In genomic region chr16:20901068-20901440, GRCh38 we compare ENCODE assay signal across 8 cellular contexts. TPM values are rescaled to one million over a fixed set of nuclear protein-coding genes. Genes with fewer than 3 reads are reported as not detected.
DNase-seq lines count a peak whose midpoint lies in the region; ATAC-seq and TF ChIP-seq lines count a peak whose summit lies in the region.

No MANE protein-coding gene starts in this region.

- peaks cover 22 to 34% of the 10 kb centered on the region in 2 donors for H3K36me3 Mint-ChIP-seq in activated naive CD4-positive, alpha-beta T cell treated with anti-CD3 and anti-CD28 coated beads, Interleukin-2, amount 50 U/mL, for 72 hours

- peaks cover 4 to 11% of the 10 kb centered on the region in 2 donors for H3K36me3 ChIP-seq in stomach smooth muscle (ENCODE audit: control insufficient read depth in 2 of 2, insufficient read depth in 2 of 2, low read length in 2 of 2)

- H3K27ac ChIP-seq in AG04450 (ENCODE audit: low read depth, low read length) (peak overlapping the region; percentile 99), stomach smooth muscle (ENCODE audit: low read length) (peak overlapping the region; percentile 99)

- DNase-seq in AG04450 (ENCODE audit: low read depth, low spot score) (no peak), activated gamma-delta T cell treated with Interleukin-2 at 50 U/mL for 16 hours (no peak)
- DNase-seq in activated naive CD4-positive, alpha-beta T cell treated with anti-CD3 and anti-CD28 coated beads, Interleukin-2, amount 50 U/mL, for 72 hours (ENCODE audit: low spot score in 2 of 2), result no peak

- peak overlapping the region; percentile 99 for H3K27ac Mint-ChIP-seq in activated naive CD4-positive, alpha-beta T cell treated with anti-CD3 and anti-CD28 coated beads, Interleukin-2, amount 50 U/mL, for 72 hours

- H3K4me3 ChIP-seq in AG04450 (ENCODE audit: low read depth, low read length), result peak overlapping the region; percentile 95
- H3K4me3 ChIP-seq in iPS-11a (ENCODE audit: low read depth, low read length), result peak overlapping the region; percentile 88
- peak overlapping the region; percentile 92 for H3K4me3 ChIP-seq in stomach smooth muscle (ENCODE audit: low read length in 2 of 2)

- no peak for TF ChIP-seq CTCF in AG04450 (IDR thresholded peaks at IDR 0.05; ENCODE audit: low read depth, low read length)

- H3K27me3 ChIP-seq in AG04450 (ENCODE audit: control insufficient read depth, insufficient read depth, low read length), result no peaks in the 10 kb centered on the region
- no peaks in the 10 kb centered on the region for H3K27me3 ChIP-seq in stomach smooth muscle (ENCODE audit: control insufficient read depth in 1 of 2, insufficient read depth in 2 of 2, low read length in 2 of 2)

- peak overlapping the region; percentile 97 to 98 for H3K9ac ChIP-seq in stomach smooth muscle (ENCODE audit: low read length in 2 of 2)

- H3K9me3 Mint-ChIP-seq in activated naive CD4-positive, alpha-beta T cell treated with anti-CD3 and anti-CD28 coated beads, Interleukin-2, amount 50 U/mL, for 72 hours, result no peaks in the 10 kb centered on the region

- H3K9me3 ChIP-seq in AG04450 (ENCODE audit: control insufficient read depth, insufficient read depth, low read length) (no peaks in the 10 kb centered on the region), stomach smooth muscle (ENCODE audit: control insufficient read depth in 2 of 2, low read length in 2 of 2) (no peaks in the 10 kb centered on the region)

- CTCF ChIA-PET in AG04450 (lab: Charles Lee), result interaction anchor here (1.3 to 3.8 kb wide), 2 partner anchors 51 to 400 kb away, joined by 6 to 26 read pairs; no protein-coding TSS in a partner anchor

- ATAC-seq in HG02571 (IDR thresholded peaks at IDR 0.05; ENCODE audit: unreplicated experiment), result peak; percentile 1
- peak in 1 of 2 donors; percentile 11 for ATAC-seq in activated naive CD4-positive, alpha-beta T cell treated with anti-CD3 and anti-CD28 coated beads, Interleukin-2, amount 50 U/mL, for 72 hours
- ATAC-seq in GM18858 (IDR thresholded peaks at IDR 0.05; ENCODE audit: unreplicated experiment), result no peak
- ATAC-seq in GM21360 (IDR thresholded peaks at IDR 0.05; ENCODE audit: unreplicated experiment), result no peak

- POLR2A ChIA-PET in AG04450 (lab: Yijun Ruan, JAX), result interaction anchor here (0.6 to 1.1 kb wide), 2 partner anchors 21 to 37 kb away, joined by 3 to 7 read pairs; no protein-coding TSS in a partner anchor

- peaks cover 40% of the 10 kb centered on the region for H3K4me1 ChIP-seq in stomach smooth muscle (ENCODE audit: control insufficient read depth, insufficient read depth, low read length)

RNA-seq across cellular contexts. Expression of gene LYRM1, which starts 0.5 kb away (rescaled TPM):
- polyA plus RNA-seq in AG04450 (2011; rRNA removed), result 32.3 and 41.1 TPM in 2 replicates
- polyA minus RNA-seq in AG04450 (2011; rRNA and poly(A)+ RNA removed), result 17.9 and 19.1 TPM in 2 replicates
- total RNA-seq in activated naive CD4-positive, alpha-beta T cell treated with anti-CD3 and anti-CD28 coated beads, Interleukin-2, amount 50 U/mL, for 72 hours, result 10 to 100 TPM; 19.4 to 20.9 TPM

RNA-seq across cellular contexts. Expression of gene DCUN1D3, which starts 0.9 kb away (rescaled TPM):
- polyA plus RNA-seq in AG04450 (2011; rRNA removed), result 11.3 and 12.0 TPM in 2 replicates
- 30.8 and 36.5 TPM in 2 replicates for polyA minus RNA-seq in AG04450 (2011; rRNA and poly(A)+ RNA removed)
- 10 to 100 TPM in 1 of 2 donors, 1 to 10 TPM in 1; 4.2 to 10.9 TPM for total RNA-seq in activated naive CD4-positive, alpha-beta T cell treated with anti-CD3 and anti-CD28 coated beads, Interleukin-2, amount 50 U/mL, for 72 hours
